In genomic region chr20:20780127-20780822, GRCh38 we compare ENCODE assay signal across 8 cellular contexts.
A peak's percentile ranks its signal among the peaks of the same experiment; 100 is the strongest.
DNase-seq lines count a peak whose midpoint lies in the region; ATAC-seq and TF ChIP-seq lines count a peak whose summit lies in the region.

No MANE protein-coding gene starts in this region.

- H3K4me3 ChIP-seq in right cardiac atrium (ENCODE audit: low read length) (no peak overlapping the region), thoracic aorta (no peak overlapping the region)

- DNase-seq in SKM-1 (lab: John Stamatoyannopoulos, UW; ENCODE audit: unreplicated experiment) (peak; percentile 98), right cardiac atrium (peak; percentile 86 to 92 (median 88)), thoracic aorta (ENCODE audit: low spot score) (peak; percentile 9), NCI-H345 (lab: John Stamatoyannopoulos, UW) (no peak), NCI-H1048 (lab: John Stamatoyannopoulos, UW) (no peak)

- TF ChIP-seq CTCF in thoracic aorta (IDR thresholded peaks at IDR 0.05): no peak

- ATAC-seq in GM18498 (IDR thresholded peaks at IDR 0.05; ENCODE audit: unreplicated experiment): peak; percentile 87
- ATAC-seq in HG03469 (IDR thresholded peaks at IDR 0.05; ENCODE audit: unreplicated experiment): peak; percentile 89
- ATAC-seq in right cardiac atrium: peak; percentile 85 to 87
- no peak for ATAC-seq in thoracic aorta (ENCODE audit: insufficient number of reproducible peaks, low FRiP score, low read depth)
- no peak for ATAC-seq in HG02970 (IDR thresholded peaks at IDR 0.05; ENCODE audit: low FRiP score, unreplicated experiment)

- H3K4me1 ChIP-seq in right cardiac atrium (ENCODE audit: control insufficient read depth, insufficient read depth, low read length) (peaks cover 13% of the 10 kb centered on the region), thoracic aorta (ENCODE audit: control insufficient read depth in 1 of 2, low read depth in 2 of 2) (no peaks in the 10 kb centered on the region)

- WGBS in right cardiac atrium: 61% methylated on average over 7 of the region's 7 CpGs

- H3K27ac ChIP-seq in right cardiac atrium (ENCODE audit: low read length) (no peak overlapping the region), thoracic aorta (no peak overlapping the region)

- H3K27me3 ChIP-seq in right cardiac atrium (ENCODE audit: control insufficient read depth, insufficient read depth) (no peaks in the 10 kb centered on the region), thoracic aorta (replicated peaks; ENCODE audit: insufficient read depth) (no peaks in the 10 kb centered on the region)

- H3K9me3 ChIP-seq in right cardiac atrium (ENCODE audit: control insufficient read depth, low read length) (no peaks in the 10 kb centered on the region), thoracic aorta (no peaks in the 10 kb centered on the region)

- intact Hi-C loops in right cardiac atrium (cut with DNase I): no loop called here

- no peaks in the 10 kb centered on the region for H3K36me3 ChIP-seq in thoracic aorta

Comparison
In these comparisons a context has a peak if more than half of its experiments do, and no peak if none do; other contexts are left out.
1. ATAC-seq: peak in GM18498 (single experiment), HG03469 (single experiment) and right cardiac atrium (2 of 2); none in thoracic aorta (single experiment) and HG02970 (single experiment).
2. DNase-seq: peak in SKM-1 (single experiment), right cardiac atrium (3 of 3) and thoracic aorta (single experiment); none in NCI-H345 (single experiment) and NCI-H1048 (single experiment).